ENCODE assay signal across 1 cellular context in the genomic region with DNA sequence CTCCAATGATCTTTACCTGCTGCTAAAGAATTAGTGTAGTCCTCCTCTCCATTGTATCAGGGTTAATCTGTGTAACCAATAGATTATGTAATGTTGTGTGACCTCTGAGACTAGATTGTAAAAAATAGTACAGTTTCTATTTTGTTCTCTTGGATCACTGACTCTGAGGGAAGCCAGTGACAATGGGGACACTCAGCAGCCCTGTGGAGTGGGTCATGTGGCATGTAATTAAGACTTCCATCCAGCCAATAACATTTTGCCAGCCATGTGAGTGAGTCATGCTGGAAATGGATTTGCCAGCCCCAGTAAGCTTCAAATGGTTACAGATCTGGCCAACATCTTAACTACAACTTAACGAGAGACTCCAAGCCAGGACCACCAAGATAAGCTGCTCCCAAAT.
TF ChIP-seq lines count a peak whose summit lies in the region.

No MANE protein-coding gene starts in this region.

TF ChIP-seq in HepG2, 621 proteins besides CTCF, POLR2A, EP300 and RAD21 (continued from another document):
- TF ChIP-seq, protein P1, sequence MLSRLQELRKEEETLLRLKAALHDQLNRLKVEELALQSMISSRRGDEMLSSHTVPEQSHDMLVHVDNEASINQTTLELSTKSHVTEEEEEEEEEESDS (CRISPR knock-in tag; IDR thresholded peaks at IDR 0.05; ENCODE audit: borderline replicate concordance) = no peak
- TF ChIP-seq AHR (CRISPR knock-in tag; IDR thresholded peaks at IDR 0.05) (no peak), IRF2 (CRISPR knock-in tag; IDR thresholded peaks at IDR 0.05) (no peak), SIX4 (CRISPR knock-in tag; IDR thresholded peaks at IDR 0.05) (no peak), ZNF550 (CRISPR knock-in tag; IDR thresholded peaks at IDR 0.05; ENCODE audit: borderline replicate concordance) (no peak)
